ENCODE assay signal across 11 cellular contexts in the genomic region with DNA sequence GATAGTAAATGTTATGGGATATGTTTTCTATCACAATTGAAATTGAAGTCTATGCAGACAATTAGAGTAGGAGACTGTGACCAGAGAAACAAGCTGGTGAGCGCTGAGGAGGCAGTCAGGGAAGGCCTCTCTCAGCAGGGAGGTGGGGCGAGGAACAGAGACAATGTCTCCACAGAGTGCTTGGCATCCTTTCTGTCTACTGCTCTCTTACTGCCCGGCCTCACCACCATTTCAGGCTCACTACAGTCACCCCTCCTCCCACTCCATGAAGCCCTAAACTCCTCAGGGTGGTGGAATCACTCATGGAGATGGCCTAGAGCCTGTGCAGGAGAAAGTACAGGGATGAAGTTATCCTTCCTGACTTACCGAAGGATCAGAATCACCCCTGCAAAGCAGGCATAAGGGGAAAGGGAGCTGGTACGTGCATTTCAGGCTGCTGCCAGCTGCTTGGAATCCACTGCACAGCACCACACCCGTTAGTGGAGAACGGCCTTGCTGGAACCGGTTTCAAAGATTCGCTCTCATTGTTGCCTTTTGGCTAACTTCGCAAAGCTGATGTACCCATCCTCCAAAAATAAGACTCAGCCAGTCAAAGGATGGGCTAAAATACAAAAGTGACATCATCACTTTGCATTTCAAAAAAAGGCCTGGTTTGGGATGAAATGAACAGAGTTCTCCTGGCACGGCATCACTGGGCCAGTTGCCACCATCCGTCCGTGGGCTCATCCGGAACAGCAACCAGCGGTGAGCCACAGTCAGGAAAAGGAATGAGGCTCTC.
DNase-seq lines count a peak whose midpoint lies in the region; ATAC-seq and TF ChIP-seq lines count a peak whose summit lies in the region.
"Had no signal": no experiment of that assay in that cellular context is flagged by ENCODE, and none has a peak within 500 bp of the region (broad histone marks: within the 10 kb centered on the region; RNA-seq: fewer than 3 reads in every experiment).

No MANE protein-coding gene starts in this region.

- intact Hi-C loops in esophagus muscularis mucosa (cut with DNase I): no loop called here

- H3K4me1 ChIP-seq in Peyer's patch: peaks cover 0 to 44% (median 0%) of the 10 kb centered on the region in 4 donors
- peaks cover 0 to 34% (median 18%) of the 10 kb centered on the region in 4 donors for H3K4me1 ChIP-seq in esophagus muscularis mucosa
- peaks cover 3 to 52% (median 20%) of the 10 kb centered on the region in 4 donors for H3K4me1 ChIP-seq in tibial nerve
- H3K4me1 ChIP-seq: SJCRH30 had no signal

- H3K4me3 Mint-ChIP-seq in mesothelial cell of epicardium: no peak overlapping the region
- H3K4me3 Mint-ChIP-seq: activated CD4-positive, alpha-beta memory T cell treated with anti-CD3 and anti-CD28 coated beads, Interleukin-2, amount 10 ng/mL, durations not matched to agents 7 days and 5 days had no signal

- no peak for ATAC-seq in HG03378 (IDR thresholded peaks at IDR 0.05; ENCODE audit: unreplicated experiment)

- TF ChIP-seq CTCF in Peyer's patch (IDR thresholded peaks at IDR 0.05): no peak
- TF ChIP-seq CTCF in esophagus muscularis mucosa (IDR thresholded peaks at IDR 0.05): no peak
- TF ChIP-seq CTCF in tibial nerve (IDR thresholded peaks at IDR 0.05): no peak
- TF ChIP-seq CTCF in mesothelial cell of epicardium (IDR thresholded peaks at IDR 0.05; ENCODE audit: unreplicated experiment): no peak

- H3K36me3 Mint-ChIP-seq in mesothelial cell of epicardium: peaks cover 11% of the 10 kb centered on the region

- WGBS in esophagus muscularis mucosa: 75% methylated on average over 15 of the region's 15 CpGs
- 50 to 61% methylated on average over 15 of the region's 15 CpGs for WGBS in tibial nerve, 2 donors

- peak overlapping the region in 3 of 4 donors; percentile 46 to 69 (median 66) for H3K27ac ChIP-seq in Peyer's patch
- peak overlapping the region; percentile 25 to 60 (median 47) for H3K27ac ChIP-seq in esophagus muscularis mucosa (replicated peaks in 1 of 4)
- peak overlapping the region; percentile 58 to 86 (median 74) for H3K27ac ChIP-seq in tibial nerve
- H3K27ac ChIP-seq: hepatocyte, SJCRH30 had no signal

- TF ChIP-seq EP300 in esophagus muscularis mucosa (IDR thresholded peaks at IDR 0.05) (no peak), tibial nerve (IDR thresholded peaks at IDR 0.05) (peak in 1 of 2 donors; percentile 51)

- TF ChIP-seq POLR2A in Peyer's patch (IDR thresholded peaks at IDR 0.05) (no peak), esophagus muscularis mucosa (IDR thresholded peaks at IDR 0.05; ENCODE audit: low read depth) (no peak), tibial nerve (IDR thresholded peaks at IDR 0.05) (no peak)

- H3K9me3 ChIP-seq in Peyer's patch: no peaks in the 10 kb centered on the region
- no peaks in the 10 kb centered on the region for H3K9me3 ChIP-seq in esophagus muscularis mucosa
- H3K9me3 ChIP-seq in tibial nerve: no peaks in the 10 kb centered on the region
- H3K9me3 ChIP-seq: SJCRH30 had no signal

- H3K27me3 ChIP-seq in Peyer's patch (no peaks in the 10 kb centered on the region), esophagus muscularis mucosa (no peaks in the 10 kb centered on the region), tibial nerve (no peaks in the 10 kb centered on the region)
- H3K27me3 ChIP-seq: hepatocyte, SJCRH30 had no signal

- H3K36me3 ChIP-seq in Peyer's patch: no peaks in the 10 kb centered on the region
- H3K36me3 ChIP-seq in esophagus muscularis mucosa: no peaks in the 10 kb centered on the region
- no peaks in the 10 kb centered on the region for H3K36me3 ChIP-seq in tibial nerve
- H3K36me3 ChIP-seq: SJCRH30 had no signal

- no peaks in the 10 kb centered on the region for H3K27me3 Mint-ChIP-seq in mesothelial cell of epicardium (ENCODE audit: low read depth)
- H3K27me3 Mint-ChIP-seq: activated CD4-positive, alpha-beta memory T cell treated with anti-CD3 and anti-CD28 coated beads, Interleukin-2, amount 10 ng/mL, durations not matched to agents 7 days and 5 days had no signal

- H3K4me1 Mint-ChIP-seq in mesothelial cell of epicardium: peaks cover 7% of the 10 kb centered on the region
- H3K4me1 Mint-ChIP-seq: activated CD4-positive, alpha-beta memory T cell treated with anti-CD3 and anti-CD28 coated beads, Interleukin-2, amount 10 ng/mL, durations not matched to agents 7 days and 5 days had no signal

- no peaks in the 10 kb centered on the region for H3K9me3 Mint-ChIP-seq in mesothelial cell of epicardium
- H3K9me3 Mint-ChIP-seq: activated CD4-positive, alpha-beta memory T cell treated with anti-CD3 and anti-CD28 coated beads, Interleukin-2, amount 10 ng/mL, durations not matched to agents 7 days and 5 days had no signal

- DNase-seq in Peyer's patch (peak in 1 of 3 donors; percentile 42), esophagus muscularis mucosa (ENCODE audit: extremely low spot score) (no peak), medulla oblongata (ENCODE audit: extremely low spot score) (peak; percentile 85), tibial nerve (ENCODE audit: low spot score in 2 of 2) (peak; percentile 42 to 62), T1000 (lab: John Stamatoyannopoulos, UW) (no peak), mesothelial cell of epicardium (ENCODE audit: low spot score in 2 of 2, unreplicated experiment in 2 of 2) (no peak)
- DNase-seq in activated CD4-positive, alpha-beta T cell treated with anti-CD3 and anti-CD28 coated beads for 4 hours: no peak
- DNase-seq: activated CD4-positive, alpha-beta memory T cell treated with anti-CD3 and anti-CD28 coated beads, Interleukin-2, amount 10 ng/mL, durations not matched to agents 7 days and 5 days; SJCRH30 had no signal

- H3K4me3 ChIP-seq in Peyer's patch (no peak overlapping the region), esophagus muscularis mucosa (no peak overlapping the region), tibial nerve (no peak overlapping the region)
- H3K4me3 ChIP-seq: hepatocyte, SJCRH30 had no signal

- H3K27ac Mint-ChIP-seq in mesothelial cell of epicardium: no peak overlapping the region
- H3K27ac Mint-ChIP-seq: activated CD4-positive, alpha-beta memory T cell treated with anti-CD3 and anti-CD28 coated beads, Interleukin-2, amount 10 ng/mL, durations not matched to agents 7 days and 5 days had no signal

Comparison
In these comparisons a context has a peak if more than half of its experiments do, and no peak if none do; other contexts are left out.
1. DNase-seq: peak in medulla oblongata (single experiment) and tibial nerve (2 of 2); none in esophagus muscularis mucosa (single experiment), activated CD4-positive, alpha-beta T cell treated with anti-CD3 and anti-CD28 coated beads for 4 hours (0 of 2), T1000 (single experiment) and mesothelial cell of epicardium (0 of 2).
2. Peak in every context shown above with its lines, with median percentiles within 50 percentile points of each other: H3K27ac ChIP-seq.